In the genomic region with DNA sequence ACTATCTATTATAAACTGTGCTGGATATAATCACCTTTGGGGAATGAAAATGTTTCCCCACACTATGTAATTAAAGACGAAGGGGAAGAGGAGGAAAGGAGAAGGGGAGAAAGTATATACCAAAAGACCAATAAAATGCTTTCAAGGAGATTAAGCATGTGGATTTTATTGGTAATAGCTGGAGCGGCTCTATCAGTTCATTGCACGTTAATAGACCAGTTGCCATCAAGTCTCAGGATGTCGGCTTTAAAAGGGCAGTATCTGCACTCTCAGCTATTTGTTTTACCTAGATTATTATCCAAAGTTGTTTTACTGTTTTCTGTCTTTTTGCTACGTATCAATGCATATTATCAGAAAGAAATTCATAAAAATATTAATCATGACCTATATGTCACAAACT, we compare ENCODE assay signal across 13 cellular contexts. TPM values are rescaled to one million over a fixed set of nuclear protein-coding genes. Genes with fewer than 3 reads are reported as not detected.
DNase-seq lines count a peak whose midpoint lies in the region; FAIRE-seq and TF ChIP-seq lines count a peak whose summit lies in the region.
"Had no signal": no experiment of that assay in that cellular context is flagged by ENCODE, and none has a peak within 500 bp of the region (broad histone marks: within the 10 kb centered on the region; RNA-seq: fewer than 3 reads in every experiment).

No MANE protein-coding gene starts in this region.

- H3K9me3 Mint-ChIP-seq in activated naive CD4-positive, alpha-beta T cell treated with anti-CD3 and anti-CD28 coated beads, Interleukin-2, amount 10 ng/mL, durations not matched to agents 7 days and 5 days: no peaks in the 10 kb centered on the region

- H2AFZ ChIP-seq in osteoblast (ENCODE audit: low read length): no peak overlapping the region

- no peaks in the 10 kb centered on the region for H3K36me3 ChIP-seq in SJSA1
- H3K36me3 ChIP-seq in osteoblast (ENCODE audit: insufficient read depth, low read length): no peaks in the 10 kb centered on the region

- FAIRE-seq in GM12892 (lab: Jason Lieb, UNC): no peak

- no peak overlapping the region for H3K4me3 ChIP-seq in SJSA1
- no peak overlapping the region for H3K4me3 ChIP-seq in osteoblast (ENCODE audit: insufficient read depth, low read length)

- H3K27ac ChIP-seq in SJSA1: peak overlapping the region; percentile 67
- H3K27ac ChIP-seq in epithelial cell of prostate: peak overlapping the region; percentile 52
- peak overlapping the region; percentile 72 for H3K27ac ChIP-seq in osteoblast (ENCODE audit: low read depth, low read length)
- H3K27ac ChIP-seq: VCaP had no signal

- CTCF ChIA-PET in activated naive CD4-positive, alpha-beta T cell treated with anti-CD3 and anti-CD28 coated beads, Interleukin-2, amount 10 ng/mL, durations not matched to agents 7 days and 5 days (lab: Charles Lee): no interaction called here

- DNase-seq in Caki2 (ENCODE audit: low read depth) (peak; percentile 43), SJSA1 (ENCODE audit: low read depth in 1 of 2, low spot score in 2 of 2) (no peak), epithelial cell of prostate (ENCODE audit: low read depth, low spot score) (no peak), osteoblast (ENCODE audit: insufficient read length, low spot score, missing footprints) (no peak), NCI-H187 (lab: John Stamatoyannopoulos, UW) (no peak), GM12892 (ENCODE audit: insufficient read length) (no peak), NCI-H2107 (lab: John Stamatoyannopoulos, UW) (no peak)
- DNase-seq in activated naive CD4-positive, alpha-beta T cell treated with anti-CD3 and anti-CD28 coated beads, Interleukin-2, amount 10 ng/mL, durations not matched to agents 7 days and 5 days: no peak
- DNase-seq: Kasumi-1; NCI-H1930; SIG-M5; stimulated activated CD8-positive, alpha-beta memory T cell treated with anti-CD3 and anti-CD28 coated beads, Interleukin-4, amount 100 ng/mL, for 48 hours had no signal

- H3K36me3 Mint-ChIP-seq in activated naive CD4-positive, alpha-beta T cell treated with anti-CD3 and anti-CD28 coated beads, Interleukin-2, amount 10 ng/mL, durations not matched to agents 7 days and 5 days: no peaks in the 10 kb centered on the region

- H3K4me1 Mint-ChIP-seq in activated naive CD4-positive, alpha-beta T cell treated with anti-CD3 and anti-CD28 coated beads, Interleukin-2, amount 10 ng/mL, durations not matched to agents 7 days and 5 days: no peaks in the 10 kb centered on the region

- H3K4me2 ChIP-seq in osteoblast (ENCODE audit: insufficient read depth, low read length): peak overlapping the region; percentile 53

- no peaks in the 10 kb centered on the region for H3K27me3 Mint-ChIP-seq in activated naive CD4-positive, alpha-beta T cell treated with anti-CD3 and anti-CD28 coated beads, Interleukin-2, amount 10 ng/mL, durations not matched to agents 7 days and 5 days

- H3K4me3 Mint-ChIP-seq in activated naive CD4-positive, alpha-beta T cell treated with anti-CD3 and anti-CD28 coated beads, Interleukin-2, amount 10 ng/mL, durations not matched to agents 7 days and 5 days: no peak overlapping the region

- in situ Hi-C loops in Caki2 (cut with HindIII; ENCODE audit: low pct_unique_long_range_greater_than_20kb, low sequenced_read_pairs): no loop called here

- H4K20me1 ChIP-seq in osteoblast (ENCODE audit: insufficient read depth, low read length): no peaks in the 10 kb centered on the region

- H3K9me3 ChIP-seq in SJSA1 (replicated peaks) (no peaks in the 10 kb centered on the region), osteoblast (ENCODE audit: low read depth, low read length) (no peaks in the 10 kb centered on the region)

- no peak for TF ChIP-seq CTCF in osteoblast (IDR thresholded peaks at IDR 0.05; ENCODE audit: extremely low read depth, low read depth, low read length)

- H3K4me1 ChIP-seq in SJSA1 (replicated peaks) (peaks cover 22% of the 10 kb centered on the region), osteoblast (ENCODE audit: insufficient read depth, low read length) (peaks cover 27% of the 10 kb centered on the region)

- H3K27me3 ChIP-seq in SJSA1 (replicated peaks): no peaks in the 10 kb centered on the region
- no peaks in the 10 kb centered on the region for H3K27me3 ChIP-seq in osteoblast (ENCODE audit: insufficient read depth, low read length)

- H3K27ac Mint-ChIP-seq in activated naive CD4-positive, alpha-beta T cell treated with anti-CD3 and anti-CD28 coated beads, Interleukin-2, amount 10 ng/mL, durations not matched to agents 7 days and 5 days: no peak overlapping the region

- no peak for TF ChIP-seq POLR2A in GM12892 (IDR thresholded peaks at IDR 0.05; ENCODE audit: low read depth, low read length)

- peaks cover 3% of the 10 kb centered on the region for H3K79me2 ChIP-seq in osteoblast (ENCODE audit: insufficient read depth, low read length)

RNA-seq across cellular contexts. Expression of a gene that starts 9.0 kb away (rescaled TPM):
- 2.5 and 8.4 TPM in 2 replicates for total RNA-seq in Caki2 (2014; rRNA removed; shearing (Covaris generic); ENCODE audit: low replicate concordance)
- total RNA-seq in SJSA1 (2014; rRNA removed; shearing (Covaris generic)): 3.8 and 4.7 TPM in 2 replicates
- 15.9 and 22.4 TPM in 2 replicates for total RNA-seq in osteoblast
- polyA plus RNA-seq in GM12892 (2012; ENCODE audit: missing spikeins): not detected
